Comparison of ENCODE assay signal across 1 cellular context in genomic region chr2:30147715-30148611, GRCh38.
A peak's percentile ranks its signal among the peaks of the same experiment; 100 is the strongest.
TF ChIP-seq lines count a peak whose summit lies in the region.

No MANE protein-coding gene starts in this region.

TF ChIP-seq in A549, 52 proteins besides CTCF, POLR2A, EP300 and RAD21 (continued from another document):
- TF ChIP-seq, protein P1, sequence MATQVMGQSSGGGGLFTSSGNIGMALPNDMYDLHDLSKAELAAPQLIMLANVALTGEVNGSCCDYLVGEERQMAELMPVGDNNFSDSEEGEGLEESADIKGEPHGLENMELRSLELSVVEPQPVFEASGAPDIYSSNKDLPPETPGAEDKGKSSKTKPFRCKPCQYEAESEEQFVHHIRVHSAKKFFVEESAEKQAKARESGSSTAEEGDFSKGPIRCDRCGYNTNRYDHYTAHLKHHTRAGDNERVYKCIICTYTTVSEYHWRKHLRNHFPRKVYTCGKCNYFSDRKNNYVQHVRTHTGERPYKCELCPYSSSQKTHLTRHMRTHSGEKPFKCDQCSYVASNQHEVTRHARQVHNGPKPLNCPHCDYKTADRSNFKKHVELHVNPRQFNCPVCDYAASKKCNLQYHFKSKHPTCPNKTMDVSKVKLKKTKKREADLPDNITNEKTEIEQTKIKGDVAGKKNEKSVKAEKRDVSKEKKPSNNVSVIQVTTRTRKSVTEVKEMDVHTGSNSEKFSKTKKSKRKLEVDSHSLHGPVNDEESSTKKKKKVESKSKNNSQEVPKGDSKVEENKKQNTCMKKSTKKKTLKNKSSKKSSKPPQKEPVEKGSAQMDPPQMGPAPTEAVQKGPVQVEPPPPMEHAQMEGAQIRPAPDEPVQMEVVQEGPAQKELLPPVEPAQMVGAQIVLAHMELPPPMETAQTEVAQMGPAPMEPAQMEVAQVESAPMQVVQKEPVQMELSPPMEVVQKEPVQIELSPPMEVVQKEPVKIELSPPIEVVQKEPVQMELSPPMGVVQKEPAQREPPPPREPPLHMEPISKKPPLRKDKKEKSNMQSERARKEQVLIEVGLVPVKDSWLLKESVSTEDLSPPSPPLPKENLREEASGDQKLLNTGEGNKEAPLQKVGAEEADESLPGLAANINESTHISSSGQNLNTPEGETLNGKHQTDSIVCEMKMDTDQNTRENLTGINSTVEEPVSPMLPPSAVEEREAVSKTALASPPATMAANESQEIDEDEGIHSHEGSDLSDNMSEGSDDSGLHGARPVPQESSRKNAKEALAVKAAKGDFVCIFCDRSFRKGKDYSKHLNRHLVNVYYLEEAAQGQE (IDR thresholded peaks at IDR 0.05), result no peak
- no peak for TF ChIP-seq HOXA7 (CRISPR knock-in tag; IDR thresholded peaks at IDR 0.05)
- TF ChIP-seq RNF2 (IDR thresholded peaks at IDR 0.05; ENCODE audit: borderline replicate concordance, low read depth), result no peak
- no peak for TF ChIP-seq ZSCAN20 (CRISPR knock-in tag; IDR thresholded peaks at IDR 0.05)
- TF ChIP-seq E2F6 (IDR thresholded peaks at IDR 0.05; ENCODE audit: borderline replicate concordance, low read depth), result 0 out of 2 replicates have a peak, but pooled peaks have one; percentile 36
- no peak for TF ChIP-seq TFCP2L1 (CRISPR knock-in tag; IDR thresholded peaks at IDR 0.05)
- no peak for TF ChIP-seq ZC3H11A (IDR thresholded peaks at IDR 0.05)
- TF ChIP-seq, protein P2, sequence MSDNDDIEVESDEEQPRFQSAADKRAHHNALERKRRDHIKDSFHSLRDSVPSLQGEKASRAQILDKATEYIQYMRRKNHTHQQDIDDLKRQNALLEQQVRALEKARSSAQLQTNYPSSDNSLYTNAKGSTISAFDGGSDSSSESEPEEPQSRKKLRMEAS (IDR thresholded peaks at IDR 0.05), result no peak; the same call in 1 of the 2 replicates
- no peak for TF ChIP-seq RCOR1 (IDR thresholded peaks at IDR 0.05; ENCODE audit: low read depth, low read length)
- TF ChIP-seq MYC (IDR thresholded peaks at IDR 0.05; ENCODE audit: borderline replicate concordance, low read length), result peak; percentile 17; the same call in 1 of the 2 replicates
TF ChIP-seq in A549: peak in this region for 7.
